ENCODE assay signal across 8 cellular contexts in the genomic region with DNA sequence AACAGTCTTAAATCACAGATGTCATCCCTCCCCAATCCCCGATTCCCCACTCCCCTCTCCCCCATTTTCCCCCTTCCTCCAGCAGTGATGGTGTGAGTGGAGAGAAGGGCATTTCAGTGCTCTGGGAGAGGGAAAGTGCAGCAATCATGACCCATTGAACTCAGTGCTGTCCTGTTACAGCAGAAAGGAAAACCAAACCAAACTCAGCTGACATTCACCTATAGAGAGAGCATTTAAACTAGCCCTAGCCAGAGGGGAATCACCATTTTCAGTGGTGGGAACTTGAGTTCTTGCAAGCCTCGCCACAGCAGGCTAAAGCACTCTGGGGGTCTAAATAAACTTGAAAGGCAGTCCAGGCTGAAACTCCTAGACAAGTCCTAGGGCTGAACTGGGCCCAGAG.
"Had no signal": no experiment of that assay in that cellular context is flagged by ENCODE, and none has a peak within 500 bp of the region (broad histone marks: within the 10 kb centered on the region; RNA-seq: fewer than 3 reads in every experiment).

No MANE protein-coding gene starts in this region.

- H3K4me3 ChIP-seq: GM23248, HAP-1 had no signal

- H3K9ac ChIP-seq: GM23248 had no signal

- ATAC-seq: HCT116 had no signal

- H3K9me3 ChIP-seq: HAP-1 had no signal

- H3K36me3 ChIP-seq: HAP-1 had no signal

- H3K27ac ChIP-seq: GM23248, HL-60 had no signal

- DNase-seq: GM23248, GOT3, H7, HFFc6, IMR-90 had no signal

- H2AFZ ChIP-seq: GM23248 had no signal
